ENCODE assay signal across 8 cellular contexts in the genomic region with DNA sequence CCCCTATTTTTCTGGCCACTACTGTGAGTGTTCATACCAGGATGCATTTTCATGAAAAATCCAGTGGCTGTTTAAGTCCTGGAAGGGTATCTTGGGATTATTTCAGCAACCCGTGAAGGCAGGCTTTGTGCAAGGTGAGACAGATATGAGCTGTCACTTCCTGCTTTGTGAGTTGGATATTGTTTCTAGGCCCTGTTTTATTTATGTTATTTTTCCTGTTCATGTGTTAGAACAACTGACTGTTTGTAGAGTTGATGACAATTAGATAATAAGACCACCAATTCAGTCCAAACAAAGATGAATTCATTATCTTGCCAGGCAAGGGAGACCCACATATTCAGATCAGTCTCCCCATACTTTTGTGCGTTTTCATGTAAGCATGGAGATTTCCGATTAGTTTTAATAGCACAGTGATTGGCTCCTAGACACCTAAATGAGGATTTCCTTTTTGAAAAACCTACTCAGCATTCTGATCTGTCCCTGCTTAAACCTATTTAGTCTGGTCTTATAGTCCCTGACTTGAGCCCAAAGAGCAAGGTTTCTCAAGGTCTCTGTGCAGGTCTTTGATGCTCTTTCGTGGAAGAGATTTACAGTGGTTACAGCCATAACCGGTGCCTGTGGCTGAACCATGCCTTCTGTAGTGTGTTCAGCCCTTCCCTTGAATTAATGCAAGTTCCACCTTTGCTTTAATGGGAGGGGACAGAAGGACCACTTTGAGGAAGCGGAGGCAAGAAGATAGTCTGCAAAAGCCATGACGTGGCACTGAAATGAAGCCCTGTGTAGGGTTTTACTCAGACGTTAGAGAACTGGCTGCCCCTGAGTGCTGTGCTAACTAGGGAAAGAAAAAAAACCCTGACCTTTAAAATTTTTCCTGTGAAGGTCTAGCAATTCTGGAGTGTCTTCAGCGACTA. TPM values are rescaled to one million over a fixed set of nuclear protein-coding genes. Genes with fewer than 3 reads are reported as not detected.
A peak's percentile ranks its signal among the peaks of the same experiment; 100 is the strongest.
DNase-seq lines count a peak whose midpoint lies in the region; ATAC-seq, FAIRE-seq and TF ChIP-seq lines count a peak whose summit lies in the region.

No MANE protein-coding gene starts in this region.

- peak overlapping the region; percentile 99 for H3K27ac Mint-ChIP-seq in activated naive CD8-positive, alpha-beta T cell

- H3K9me3 Mint-ChIP-seq in activated naive CD8-positive, alpha-beta T cell (ENCODE audit: low read depth): no peaks in the 10 kb centered on the region

- no peaks in the 10 kb centered on the region for H3K79me2 ChIP-seq in Karpas-422 (ENCODE audit: low read length)
- peaks cover 40% of the 10 kb centered on the region for H3K79me2 ChIP-seq in hepatocyte

- peaks cover 81% of the 10 kb centered on the region for H3K4me1 Mint-ChIP-seq in activated naive CD8-positive, alpha-beta T cell (ENCODE audit: low read depth)

- intact Hi-C loops in posterior cingulate gyrus (cut with DNase I): loop anchor here (5.0 kb wide), 1 partner anchor 41 kb away; no protein-coding TSS in a partner anchor

- H4K20me1 ChIP-seq in Karpas-422 (ENCODE audit: insufficient read depth, low read depth, low read length) (no peaks in the 10 kb centered on the region), hepatocyte (ENCODE audit: insufficient read depth, poor library complexity, severe bottlenecking) (no peaks in the 10 kb centered on the region)

- peaks cover 11% of the 10 kb centered on the region for H3K36me3 Mint-ChIP-seq in activated naive CD8-positive, alpha-beta T cell

- peak; percentile 58 for TF ChIP-seq POLR2A in GM12892 (IDR thresholded peaks at IDR 0.05; ENCODE audit: low read depth, low read length)

- H3K9me3 ChIP-seq in Karpas-422 (ENCODE audit: low read length): no peaks in the 10 kb centered on the region
- H3K9me3 ChIP-seq in hepatocyte (ENCODE audit: low read depth): no peaks in the 10 kb centered on the region

- no peaks in the 10 kb centered on the region for H3K9me2 ChIP-seq in Karpas-422 (replicated peaks; ENCODE audit: insufficient read depth, low read length)
- H3K9me2 ChIP-seq in hepatocyte (replicated peaks; ENCODE audit: insufficient read depth): no peaks in the 10 kb centered on the region

- H3K4me2 ChIP-seq in Karpas-422 (ENCODE audit: low read depth, low read length, poor library complexity, severe bottlenecking): peak overlapping the region; percentile 13
- H3K4me2 ChIP-seq in hepatocyte: peak overlapping the region; percentile 55

- no peak for ATAC-seq in GM19023 (IDR thresholded peaks at IDR 0.05; ENCODE audit: unreplicated experiment)

- peaks cover 12% of the 10 kb centered on the region for H3K4me1 ChIP-seq in Karpas-422 (ENCODE audit: low read length)
- peaks cover 60% of the 10 kb centered on the region for H3K4me1 ChIP-seq in hepatocyte (ENCODE audit: insufficient read depth)

- H3K27me3 Mint-ChIP-seq in activated naive CD8-positive, alpha-beta T cell: no peaks in the 10 kb centered on the region

- WGBS in hepatocyte (ENCODE audit: low lambda C conversion rate, missing lambda C conversion rate): 64% methylated on average over 9 of the region's 9 CpGs

- peak; percentile 87 for FAIRE-seq in GM12892 (lab: Jason Lieb, UNC)

- no peak for DNase-seq in GM12892 (ENCODE audit: insufficient read length)
- DNase-seq in Karpas-422: no peak
- no peak for DNase-seq in hepatocyte (ENCODE audit: low spot score)
- DNase-seq in stimulated activated CD8-positive, alpha-beta memory T cell treated with anti-CD3 and anti-CD28 coated beads, Interleukin-4, amount 100 ng/mL, for 48 hours: peak; percentile 56
- DNase-seq in posterior cingulate gyrus: no peak
- DNase-seq in NCI-H1436 treated with DMSO at 0.1 percent for 48 hours (lab: John Stamatoyannopoulos, UW): no peak

- no peak overlapping the region for H2AFZ ChIP-seq in Karpas-422 (ENCODE audit: low read length)
- H2AFZ ChIP-seq in hepatocyte: no peak overlapping the region

- 0 out of 2 replicates have a peak overlapping the region, but pooled peaks have one; percentile 6 for H3K4me3 ChIP-seq in Karpas-422 (ENCODE audit: low read length)
- no peak overlapping the region for H3K4me3 ChIP-seq in hepatocyte

- H3K9ac ChIP-seq in Karpas-422 (ENCODE audit: low read length): no peak overlapping the region

- no peak for TF ChIP-seq CTCF in hepatocyte (IDR thresholded peaks at IDR 0.05; ENCODE audit: poor library complexity)

- H3K4me3 Mint-ChIP-seq in activated naive CD8-positive, alpha-beta T cell: peak overlapping the region; percentile 89

- H3K36me3 ChIP-seq in Karpas-422 (ENCODE audit: insufficient read depth, low read length): 0 out of 2 replicates have a peak, but pooled peaks cover 5% of the 10 kb centered on the region
- H3K36me3 ChIP-seq in hepatocyte (replicated peaks; ENCODE audit: insufficient read depth, low read depth): no peaks in the 10 kb centered on the region

- H3K27ac ChIP-seq in Karpas-422 (ENCODE audit: low read length): no peak overlapping the region
- peak overlapping the region; percentile 84 for H3K27ac ChIP-seq in hepatocyte

- H3K27me3 ChIP-seq in Karpas-422 (ENCODE audit: low read length) (no peaks in the 10 kb centered on the region), hepatocyte (no peaks in the 10 kb centered on the region)

RNA-seq across cellular contexts. Expression of gene ZBTB38, which starts 42.8 kb away (rescaled TPM):
- 101 TPM for polyA plus RNA-seq in GM12892 (2012; ENCODE audit: missing spikeins)
- 18.0 and 38.0 TPM in 2 replicates for total RNA-seq in Karpas-422 (2014; rRNA removed; shearing (Covaris generic); ENCODE audit: low replicate concordance)
- 122 and 140 TPM in 2 replicates for total RNA-seq in hepatocyte
- polyA plus RNA-seq in hepatocyte: 31.6 and 32.7 TPM in 2 replicates
